15 cellular contexts compared by ENCODE assay signal in the genomic region with DNA sequence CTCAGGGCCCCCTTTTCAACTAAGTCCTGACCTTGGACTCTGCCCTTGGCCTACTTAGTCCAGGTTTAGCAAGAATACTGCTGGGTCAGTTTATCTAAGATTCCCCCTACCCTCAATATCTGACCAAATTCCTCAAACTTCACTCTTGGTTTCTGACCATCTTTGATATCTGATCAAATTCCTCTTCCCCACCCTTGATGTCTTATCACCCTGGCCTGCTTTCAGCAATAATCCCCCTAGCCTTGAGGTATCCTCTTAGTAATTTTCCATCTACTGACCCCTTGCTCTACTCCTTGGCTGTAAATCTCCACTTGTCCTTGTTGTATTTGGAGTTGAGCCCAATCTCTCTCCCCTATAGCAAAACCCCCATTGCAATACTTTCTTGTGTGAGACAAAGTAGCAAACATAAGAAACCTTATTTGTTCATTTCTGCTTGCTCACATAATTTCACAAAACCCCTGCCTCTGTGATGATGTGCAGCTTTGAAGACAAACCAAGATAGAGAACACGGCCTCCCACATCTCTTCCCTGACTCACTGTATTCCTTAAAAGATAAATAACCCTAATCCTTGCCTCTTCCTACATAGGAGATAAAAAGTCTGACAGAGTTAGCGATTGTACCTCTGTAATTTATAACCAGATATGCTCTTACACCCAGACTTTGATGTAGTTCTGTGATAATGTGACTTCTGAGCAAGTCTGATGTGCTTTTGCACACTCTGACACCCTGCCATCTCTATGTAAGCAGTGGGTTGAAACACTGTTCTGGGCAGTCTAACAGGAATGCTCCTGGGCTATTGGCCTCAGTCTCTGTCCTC. TPM values are rescaled to one million over a fixed set of nuclear protein-coding genes. Genes with fewer than 3 reads are reported as not detected.
"Had no signal": no experiment of that assay in that cellular context is flagged by ENCODE, and none has a peak within 500 bp of the region (broad histone marks: within the 10 kb centered on the region; RNA-seq: fewer than 3 reads in every experiment).

No MANE protein-coding gene starts in this region.

- DNase-seq: activated CD4-positive, alpha-beta T cell treated with anti-CD3 and anti-CD28 coated beads, Interleukin-2, amount 50 U/mL, for 4 hours; activated gamma-delta T cell; activated naive CD8-positive, alpha-beta T cell treated with anti-CD3 and anti-CD28 coated beads for 36 hours; activated T-cell treated with anti-CD3 and anti-CD28 coated beads, Interleukin-2, amount 50 U/mL, for 4 hours; colonic mucosa; hippocampal formation; mammary epithelial cell; ovary; stimulated activated CD4-positive, alpha-beta T cell treated with anti-CD3 and anti-CD28 coated beads, Interleukin-4, amount 100 ng/mL, for 4 hours; stimulated activated naive CD8-positive, alpha-beta T cell treated with anti-CD3 and anti-CD28 coated beads, Interleukin-15, amount 100 ng/mL, for 72 hours; T-helper 17 cell had no signal

- H3K27me3 ChIP-seq: colonic mucosa, ovary had no signal

- H3K36me3 ChIP-seq: cardiac muscle cell, colonic mucosa, ovary, thoracic aorta had no signal

- H3K9me3 ChIP-seq: colonic mucosa, ovary, thoracic aorta had no signal

- H3K4me3 ChIP-seq: cardiac muscle cell, colonic mucosa, ovary, thoracic aorta had no signal

- ATAC-seq: activated T-cell treated with anti-CD3 and anti-CD28 coated beads, Interleukin-2, amount 50 U/mL, for 4 hours; stimulated activated naive CD8-positive, alpha-beta T cell treated with anti-CD3 and anti-CD28 coated beads, Interleukin-15, amount 100 ng/mL, for 72 hours; T-helper 17 cell had no signal

- H3K27ac ChIP-seq: cardiac muscle cell, colonic mucosa, ovary, thoracic aorta had no signal

- H3K4me1 ChIP-seq: colonic mucosa had no signal

RNA-seq across cellular contexts. Expression of a gene that starts 13.8 kb away (rescaled TPM):
- total RNA-seq: activated naive CD8-positive, alpha-beta T cell treated with anti-CD3 and anti-CD28 coated beads for 36 hours; cardiac muscle cell; ovary; skeletal muscle tissue; T-helper 17 cell had no signal
- polyA plus RNA-seq: cardiac muscle cell, mammary epithelial cell, neural cell, ovary had no signal
